In the genomic region with DNA sequence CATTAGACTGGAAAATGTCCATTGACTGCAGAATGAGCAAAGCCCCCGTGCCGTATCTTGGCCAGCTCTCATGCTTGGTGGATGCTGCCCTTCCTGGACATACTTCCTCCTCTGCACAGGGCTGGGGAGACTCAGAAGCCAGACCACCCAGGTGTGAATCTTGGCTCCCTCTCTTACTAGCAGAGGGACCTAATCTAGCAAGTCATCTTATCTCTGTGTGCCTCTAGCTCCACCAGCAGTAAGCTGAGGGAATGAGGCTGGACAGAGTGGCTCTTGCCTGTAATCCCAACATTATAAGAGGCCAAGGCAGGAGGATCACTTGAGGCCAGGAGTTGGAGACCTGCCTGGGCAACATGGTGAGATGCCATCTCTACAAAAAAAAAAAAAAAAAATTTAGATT, we compare ENCODE assay signal across 21 cellular contexts.
A peak's percentile ranks its signal among the peaks of the same experiment; 100 is the strongest.
DNase-seq lines count a peak whose midpoint lies in the region; ATAC-seq, FAIRE-seq and TF ChIP-seq lines count a peak whose summit lies in the region.
"Had no signal": no experiment of that assay in that cellular context is flagged by ENCODE, and none has a peak within 500 bp of the region (broad histone marks: within the 10 kb centered on the region; RNA-seq: fewer than 3 reads in every experiment).

No MANE protein-coding gene starts in this region.

- no peak overlapping the region for H4K91ac ChIP-seq in H1 (replicated peaks; ENCODE audit: insufficient read length, low read length)

- H2BK5ac ChIP-seq in H1 (ENCODE audit: low read depth, low read length): no peak overlapping the region

- TF ChIP-seq POLR2A in NB4 (IDR thresholded peaks at IDR 0.05; ENCODE audit: extremely low read depth, insufficient read length) (no peak), H1 (IDR thresholded peaks at IDR 0.05; ENCODE audit: control extremely low read depth in 1 of 2, low read depth in 2 of 2, low read length in 2 of 2) (no peak)

- no peak overlapping the region for H3K4me3 ChIP-seq in NB4 (ENCODE audit: low read depth, low read length)
- no peak overlapping the region for H3K4me3 ChIP-seq in H1 (ENCODE audit: extremely low read depth in 1 of 4, insufficient read depth in 2 of 4, low read depth in 3 of 4, low read length in 4 of 4)
- H3K4me3 ChIP-seq in OCI-LY7 (ENCODE audit: low read depth, low read length, poor library complexity, severe bottlenecking): no peak overlapping the region
- H3K4me3 ChIP-seq: MG63 had no signal

- H3K79me1 ChIP-seq in H1 (ENCODE audit: low read depth, low read length): no peaks in the 10 kb centered on the region

- H2BK120ac ChIP-seq in H1 (replicated peaks; ENCODE audit: low read depth, low read length): no peak overlapping the region

- peak; percentile 8; the same call in 1 of the 2 replicates for TF ChIP-seq CTCF in C4-2B (conservative IDR thresholded peaks at IDR 0.05)
- no peak for TF ChIP-seq CTCF in NB4 (IDR thresholded peaks at IDR 0.05; ENCODE audit: low read depth, low read length)
- TF ChIP-seq CTCF in H1 (IDR thresholded peaks at IDR 0.05; ENCODE audit: control extremely low read depth in 1 of 3, insufficient read depth in 1 of 3, low read depth in 1 of 3, low read length in 3 of 3): peak in 2 of 3 experiments; percentile 37 to 60; a peak in 2 of 4 replicates
- TF ChIP-seq CTCF in OCI-LY7 (conservative IDR thresholded peaks at IDR 0.05; ENCODE audit: low read length): no peak

- no peak for FAIRE-seq in H1 (lab: Jason Lieb, UNC)

- no peaks in the 10 kb centered on the region for H3K27me3 ChIP-seq in H1 (replicated peaks in 1 of 4; ENCODE audit: control insufficient read depth in 3 of 4, extremely low read depth in 1 of 4, insufficient read depth in 3 of 4, low read length in 3 of 4)
- H3K27me3 ChIP-seq: MG63 had no signal

- H2BK12ac ChIP-seq in H1 (ENCODE audit: low read depth, low read length): no peak overlapping the region

- H3K9ac ChIP-seq in H1 (replicated peaks in 1 of 4; ENCODE audit: extremely low read depth in 1 of 4, low read depth in 3 of 4, low read length in 3 of 4): no peak overlapping the region

- H3K79me2 ChIP-seq in H1 (ENCODE audit: control insufficient read depth in 1 of 2, insufficient read depth in 2 of 2, low read length in 2 of 2) (no peaks in the 10 kb centered on the region), OCI-LY7 (ENCODE audit: insufficient read depth, low read depth, low read length) (no peaks in the 10 kb centered on the region)

- no peak overlapping the region for H3K14ac ChIP-seq in H1 (ENCODE audit: insufficient read length)

- no peak overlapping the region for H3K4ac ChIP-seq in H1 (replicated peaks; ENCODE audit: insufficient read length, low read depth, low read length)

- H3K36me3 ChIP-seq in H1 (ENCODE audit: control insufficient read depth in 2 of 4, insufficient read depth in 4 of 4, low read length in 3 of 4) (no peaks in the 10 kb centered on the region), OCI-LY7 (ENCODE audit: insufficient read depth, low read length) (no peaks in the 10 kb centered on the region)
- H3K36me3 ChIP-seq: MG63 had no signal

- no peak overlapping the region for H4K5ac ChIP-seq in H1 (ENCODE audit: insufficient read length, low read depth, low read length)

- H4K20me1 ChIP-seq in H1 (replicated peaks in 1 of 2; ENCODE audit: control insufficient read depth in 1 of 2, insufficient read depth in 2 of 2, low read length in 2 of 2): no peaks in the 10 kb centered on the region
- no peaks in the 10 kb centered on the region for H4K20me1 ChIP-seq in OCI-LY7 (ENCODE audit: insufficient read depth, low read length)

- no peak overlapping the region for H2AFZ ChIP-seq in H1 (ENCODE audit: low read length)
- no peak overlapping the region for H2AFZ ChIP-seq in OCI-LY7 (ENCODE audit: low read length)

- CTCF ChIA-PET in H1 (lab: Charles Lee; ENCODE audit: partially characterized antibody) (interaction anchor here (0.6 to 8.9 kb wide), 22 partner anchors 8 to 1171 kb away, joined by 3 to 85 read pairs (median 3); no protein-coding TSS in a partner anchor), OCI-LY7 (lab: Charles Lee; ENCODE audit: unreplicated experiment) (no interaction called here)

- intact Hi-C loops in OCI-LY7 (cut with micrococcal nuclease; ENCODE audit: unreplicated experiment): no loop called here

- H2BK20ac ChIP-seq in H1 (ENCODE audit: low read length): no peak overlapping the region

- TF ChIP-seq EP300 in H1 (IDR thresholded peaks at IDR 0.05; ENCODE audit: borderline replicate concordance in 1 of 2, low read depth in 2 of 2, low read length in 2 of 2): no peak

- H3K56ac ChIP-seq in H1 (replicated peaks; ENCODE audit: insufficient read length, low read depth, low read length): no peak overlapping the region

- no TSS peak for BruUV-seq in OCI-LY7 (replicated peaks; lab: Mats Ljungman, UMichigan)

- TF ChIP-seq RAD21 in H1 (IDR thresholded peaks at IDR 0.05 in 1 of 2, conservative IDR thresholded peaks at IDR 0.05 in 1 of 2; ENCODE audit: low read depth in 2 of 2, low read length in 2 of 2): peak; percentile 60 to 77

- POLR2A ChIA-PET in H1 (lab: Charles Lee; ENCODE audit: partially characterized antibody): no interaction called here
- POLR2A ChIA-PET in OCI-LY7 (lab: Charles Lee): interaction anchor here (0.7 to 1.0 kb wide), 2 partner anchors 46 to 109 kb away, joined by 3 read pairs; no protein-coding TSS in a partner anchor

- H3K27ac ChIP-seq in C4-2B: no peak overlapping the region
- no peak overlapping the region for H3K27ac ChIP-seq in H1 (ENCODE audit: low read depth, low read length)
- no peak overlapping the region for H3K27ac ChIP-seq in OCI-LY7 (ENCODE audit: low read depth, low read length, poor library complexity, severe bottlenecking)

- no peak overlapping the region for H2AK5ac ChIP-seq in H1 (ENCODE audit: low read depth, low read length)

- no peak overlapping the region for H3K23ac ChIP-seq in H1 (ENCODE audit: insufficient read length)

- H2BK15ac ChIP-seq in H1 (ENCODE audit: low read length): no peak overlapping the region

- H3K4me1 ChIP-seq in H1 (replicated peaks in 1 of 4; ENCODE audit: control insufficient read depth in 3 of 4, insufficient read depth in 4 of 4, low read length in 3 of 4) (no peaks in the 10 kb centered on the region; a peak in 1 of 7 replicates), OCI-LY7 (ENCODE audit: insufficient read depth, low read length, poor library complexity, severe bottlenecking) (no peaks in the 10 kb centered on the region)

- no peak overlapping the region for H3K4me2 ChIP-seq in H1 (ENCODE audit: insufficient read depth in 1 of 2, low read depth in 2 of 2, low read length in 2 of 2)
- no peak overlapping the region for H3K4me2 ChIP-seq in OCI-LY7 (ENCODE audit: low read length)

- no peak for ATAC-seq in HG02678 (IDR thresholded peaks at IDR 0.05; ENCODE audit: unreplicated experiment)
- ATAC-seq: HCT116, PC-3 had no signal

- no peak overlapping the region for H3K18ac ChIP-seq in H1 (ENCODE audit: extremely low read depth, low read length)

- H3K9me2 ChIP-seq in OCI-LY7 (ENCODE audit: insufficient read depth, low read length): no peaks in the 10 kb centered on the region

- H3K9me3 ChIP-seq in H1 (ENCODE audit: insufficient read depth in 2 of 2, low read depth in 1 of 2, low read length in 1 of 2) (no peaks in the 10 kb centered on the region), OCI-LY7 (ENCODE audit: low read length) (no peaks in the 10 kb centered on the region)
- H3K9me3 ChIP-seq: MG63 had no signal

- WGBS in H1 (ENCODE audit: extremely low coverage in 1 of 2, insufficient coverage in 1 of 2, insufficient read length in 1 of 2, insufficient replicate concordance in 2 of 2, low coverage in 1 of 2, low lambda C conversion rate in 2 of 2, missing lambda C conversion rate in 1 of 2), 2 experiments: 90% methylated on average over 2 of the region's 2 CpGs; no CpG with 5 or more reads in 1 of the 2 experiments

- DNase-seq in ELF-1 (ENCODE audit: low read depth, low spot score) (peak; percentile 50), NB4 (ENCODE audit: low read depth) (peak; percentile 28), H1 (ENCODE audit: low read depth in 1 of 2, low spot score in 2 of 2) (no peak), OCI-LY7 (ENCODE audit: low spot score) (no peak), NCI-H524 treated with DMSO at 0.1 percent for 48 hours (lab: John Stamatoyannopoulos, UW) (no peak), midbrain (lab: John Stamatoyannopoulos, UW) (no peak)
- DNase-seq: Kasumi-1, MG63, NCI-H1105 treated with DMSO at 0.1 percent for 48 hours, NCI-H1694, NCI-H2107, NCI-H2227 treated with DMSO at 0.1 percent for 48 hours, NCI-H510A treated with DMSO at 0.1 percent for 48 hours, PC-3, RPMI8226, SHP77 treated with DMSO at 0.1 percent for 48 hours, T-helper 1 cell, T-helper 9 cell had no signal

- no peak overlapping the region for H4K8ac ChIP-seq in H1 (ENCODE audit: extremely low read depth, insufficient read depth, low read length)

- H3K23me2 ChIP-seq in H1 (ENCODE audit: low read depth, low read length): no peaks in the 10 kb centered on the region

TF ChIP-seq in H1, 55 proteins besides CTCF, POLR2A, EP300 and RAD21:
- TF ChIP-seq CBX5 (IDR thresholded peaks at IDR 0.05; ENCODE audit: low read depth, low read length) (no peak), CREB1 (IDR thresholded peaks at IDR 0.05) (no peak), KDM4A (IDR thresholded peaks at IDR 0.05; ENCODE audit: low read depth, low read length, severe bottlenecking) (no peak), SIX5 (IDR thresholded peaks at IDR 0.05; ENCODE audit: low read depth, low read length) (no peak), KDM5A (IDR thresholded peaks at IDR 0.05; ENCODE audit: low read length) (no peak), RXRA (IDR thresholded peaks at IDR 0.05; ENCODE audit: insufficient read depth, low read depth, low read length) (no peak), ASH2L (IDR thresholded peaks at IDR 0.05; ENCODE audit: low read length) (no peak), PHF8 (conservative IDR thresholded peaks at IDR 0.05; ENCODE audit: low read depth, low read length) (no peak)
- TF ChIP-seq, protein P1, sequence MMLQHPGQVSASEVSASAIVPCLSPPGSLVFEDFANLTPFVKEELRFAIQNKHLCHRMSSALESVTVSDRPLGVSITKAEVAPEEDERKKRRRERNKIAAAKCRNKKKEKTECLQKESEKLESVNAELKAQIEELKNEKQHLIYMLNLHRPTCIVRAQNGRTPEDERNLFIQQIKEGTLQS (IDR thresholded peaks at IDR 0.05; ENCODE audit: insufficient read depth, low read depth, low read length): no peak
- TF ChIP-seq, protein P2, sequence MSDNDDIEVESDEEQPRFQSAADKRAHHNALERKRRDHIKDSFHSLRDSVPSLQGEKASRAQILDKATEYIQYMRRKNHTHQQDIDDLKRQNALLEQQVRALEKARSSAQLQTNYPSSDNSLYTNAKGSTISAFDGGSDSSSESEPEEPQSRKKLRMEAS (IDR thresholded peaks at IDR 0.05): no peak
TF ChIP-seq in H1: peak in this region for 0.

Comparison
In these comparisons a context has a peak if more than half of its experiments do, and no peak if none do; other contexts are left out.
1. CTCF ChIP-seq: peak in C4-2B (single experiment) and H1 (2 of 3); none in NB4 (single experiment) and OCI-LY7 (single experiment).
2. DNase-seq: peak in ELF-1 (single experiment) and NB4 (single experiment); none in H1 (0 of 2), OCI-LY7 (single experiment), NCI-H524 treated with DMSO at 0.1 percent for 48 hours (single experiment) and midbrain (single experiment).